In genomic region chr1:84698151-84698651, GRCh38 we compare ENCODE assay signal across 8 cellular contexts. TPM values are rescaled to one million over a fixed set of nuclear protein-coding genes. Genes with fewer than 3 reads are reported as not detected.
DNase-seq lines count a peak whose midpoint lies in the region; FAIRE-seq and TF ChIP-seq lines count a peak whose summit lies in the region.

No MANE protein-coding gene starts in this region.

- DNase-seq in AG09309 (ENCODE audit: low read depth) (peak; percentile 83), NB4 (ENCODE audit: low read depth) (peak; percentile 17), posterior vena cava (ENCODE audit: low spot score) (no peak), mesenteric fat pad (ENCODE audit: low spot score) (no peak), HuH-7.5 (ENCODE audit: low spot score) (no peak), NCI-H2171 treated with DMSO at 0.1 percent for 48 hours (lab: John Stamatoyannopoulos, UW) (no peak)

- no peaks in the 10 kb centered on the region for H3K36me3 ChIP-seq in muscle layer of duodenum (ENCODE audit: control insufficient read depth in 1 of 2, insufficient read depth in 2 of 2, low read length in 2 of 2)

- TF ChIP-seq CTCF in AG09309 (IDR thresholded peaks at IDR 0.05; ENCODE audit: control insufficient read depth, insufficient read depth, low read depth, low read length, missing control alignments) (no peak), NB4 (IDR thresholded peaks at IDR 0.05; ENCODE audit: low read depth, low read length) (no peak)

- H3K27ac ChIP-seq in muscle layer of duodenum (ENCODE audit: low read length) = peak overlapping the region; percentile 76

- no peaks in the 10 kb centered on the region for H3K9me3 ChIP-seq in muscle layer of duodenum (ENCODE audit: control insufficient read depth in 1 of 2, low read length in 2 of 2)

- H3K4me3 ChIP-seq in AG09309 (ENCODE audit: control insufficient read depth, low read depth, low read length) (no peak overlapping the region), NB4 (ENCODE audit: low read depth, low read length) (no peak overlapping the region), muscle layer of duodenum (ENCODE audit: low read depth in 1 of 2, low read length in 2 of 2) (peak overlapping the region in 1 of 2 donors; percentile 42)

- no peaks in the 10 kb centered on the region for H3K27me3 ChIP-seq in muscle layer of duodenum (ENCODE audit: low read depth, low read length)

- intact Hi-C loops in posterior vena cava (cut with DNase I) = no loop called here

- TF ChIP-seq POLR2A in NB4 (IDR thresholded peaks at IDR 0.05; ENCODE audit: extremely low read depth, insufficient read length) = no peak

- H3K4me1 ChIP-seq in muscle layer of duodenum (ENCODE audit: control insufficient read depth in 1 of 2, insufficient read depth in 2 of 2, low read length in 2 of 2) = peaks cover 18% of the 10 kb centered on the region in 2 donors

- FAIRE-seq in endometrium (lab: Jason Lieb, UNC) = peak; percentile 79

RNA-seq across cellular contexts. Expression of gene SSX2IP, which starts 7.9 kb away (rescaled TPM):
- total RNA-seq in posterior vena cava (1 to 10 TPM; 4.7 to 8.6 TPM), mesenteric fat pad (1.8 TPM)

Comparison
In these comparisons a context has a peak if more than half of its experiments do, and no peak if none do; other contexts are left out.
1. DNase-seq: peak in AG09309 (single experiment) and NB4 (single experiment); none in posterior vena cava (single experiment), mesenteric fat pad (single experiment), HuH-7.5 (single experiment) and NCI-H2171 treated with DMSO at 0.1 percent for 48 hours (single experiment).